Comparison of ENCODE assay signal across 8 cellular contexts in the genomic region with DNA sequence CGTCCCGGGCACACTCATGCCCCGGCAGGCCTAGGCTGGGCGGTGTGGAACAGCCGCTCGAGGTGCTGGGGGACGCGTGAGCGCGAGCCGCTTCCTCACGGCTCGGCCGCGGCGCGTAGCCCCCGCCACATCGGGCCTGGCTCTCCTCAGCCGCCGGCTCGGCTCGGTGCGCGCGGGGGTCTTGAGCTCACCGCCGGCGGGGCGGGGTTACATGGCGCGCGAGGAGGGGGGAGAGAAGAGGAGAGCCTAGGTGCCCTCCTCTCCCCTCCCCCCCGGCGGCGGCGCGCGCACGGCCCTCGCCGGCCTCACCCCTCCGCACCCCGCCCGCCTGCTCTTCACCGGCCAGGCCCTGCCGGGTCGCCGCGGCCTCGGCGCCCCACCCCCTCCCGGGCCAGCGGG. TPM values are rescaled to one million over a fixed set of nuclear protein-coding genes. Genes with fewer than 3 reads are reported as not detected.
DNase-seq lines count a peak whose midpoint lies in the region; ATAC-seq and TF ChIP-seq lines count a peak whose summit lies in the region.

No MANE protein-coding gene starts in this region.

- no peak overlapping the region for H3K27ac Mint-ChIP-seq in activated naive CD4-positive, alpha-beta T cell treated with anti-CD3 and anti-CD28 coated beads, Interleukin-2, amount 50 U/mL, for 24 hours
- H3K27ac Mint-ChIP-seq in glutamatergic neuron (ENCODE audit: unreplicated experiment): no peak overlapping the region

- no peak for TF ChIP-seq EP300 in ovary (IDR thresholded peaks at IDR 0.05)
- no peak for TF ChIP-seq EP300 in tibial nerve (IDR thresholded peaks at IDR 0.05)

- H3K36me3 ChIP-seq in HUES48 (ENCODE audit: control insufficient read depth, insufficient read depth, low read length): peaks cover 5% of the 10 kb centered on the region
- H3K36me3 ChIP-seq in SJSA1: 0 out of 2 replicates have a peak, but pooled peaks cover 4% of the 10 kb centered on the region
- no peaks in the 10 kb centered on the region for H3K36me3 ChIP-seq in ovary
- H3K36me3 ChIP-seq in tibial nerve: peaks cover 0 to 28% (median 0%) of the 10 kb centered on the region in 3 donors

- peak overlapping the region; percentile 86 for H3K27ac ChIP-seq in HUES48 (ENCODE audit: low read depth, low read length)
- peak overlapping the region; percentile 73 for H3K27ac ChIP-seq in SJSA1
- H3K27ac ChIP-seq in ovary: peak overlapping the region; percentile 98 to 99
- H3K27ac ChIP-seq in tibial nerve: peak overlapping the region; percentile 98 to 100 (median 99)

- DNase-seq in DMS53 (lab: John Stamatoyannopoulos, UW) (peak; percentile 86), SJSA1 (ENCODE audit: low read depth in 1 of 2, low spot score in 2 of 2) (peak; percentile 44 to 60), glutamatergic neuron (peak; percentile 94), ovary (peak; percentile 87 to 93 (median 90)), tibial nerve (ENCODE audit: low spot score in 2 of 2) (peak; percentile 56 to 60)

- TF ChIP-seq CTCF in glutamatergic neuron (IDR thresholded peaks at IDR 0.05; ENCODE audit: partially characterized antibody, unreplicated experiment) (no peak), ovary (IDR thresholded peaks at IDR 0.05) (no peak), tibial nerve (IDR thresholded peaks at IDR 0.05) (no peak)

- WGBS in ovary, 3 donors: 0% methylated on average over 27 to 49 of the region's 54 CpGs; no CpG with 5 or more reads in 1 of the 3 donors
- WGBS in tibial nerve, 2 donors: 0% methylated on average over 9 of the region's 54 CpGs; no CpG with 5 or more reads in 1 of the 2 donors

- peak overlapping the region; percentile 96 for H3K4me3 Mint-ChIP-seq in activated naive CD4-positive, alpha-beta T cell treated with anti-CD3 and anti-CD28 coated beads, Interleukin-2, amount 50 U/mL, for 24 hours
- peak overlapping the region; percentile 98 for H3K4me3 Mint-ChIP-seq in glutamatergic neuron (ENCODE audit: unreplicated experiment)

- H3K9me3 ChIP-seq in HUES48 (ENCODE audit: control insufficient read depth, insufficient read depth, low read length) (no peaks in the 10 kb centered on the region), SJSA1 (replicated peaks) (no peaks in the 10 kb centered on the region), ovary (no peaks in the 10 kb centered on the region), tibial nerve (no peaks in the 10 kb centered on the region)

- peaks cover 71% of the 10 kb centered on the region for H3K4me1 Mint-ChIP-seq in activated naive CD4-positive, alpha-beta T cell treated with anti-CD3 and anti-CD28 coated beads, Interleukin-2, amount 50 U/mL, for 24 hours
- peaks cover 15% of the 10 kb centered on the region for H3K4me1 Mint-ChIP-seq in glutamatergic neuron (ENCODE audit: low read depth, unreplicated experiment)

- no peaks in the 10 kb centered on the region for H3K27me3 ChIP-seq in HUES48 (ENCODE audit: control insufficient read depth, insufficient read depth, low read length)
- H3K27me3 ChIP-seq in SJSA1 (replicated peaks): no peaks in the 10 kb centered on the region
- no peaks in the 10 kb centered on the region for H3K27me3 ChIP-seq in ovary
- H3K27me3 ChIP-seq in tibial nerve: no peaks in the 10 kb centered on the region

- H3K4me3 ChIP-seq in HUES48 (ENCODE audit: low read depth, low read length) (peak overlapping the region; percentile 87), SJSA1 (peak overlapping the region; percentile 78), ovary (peak overlapping the region; percentile 95), tibial nerve (peak overlapping the region; percentile 79 to 97 (median 92))

- TF ChIP-seq POLR2A in ovary (IDR thresholded peaks at IDR 0.05) (no peak), tibial nerve (IDR thresholded peaks at IDR 0.05) (no peak)

- H3K4me1 ChIP-seq in HUES48 (ENCODE audit: control insufficient read depth, insufficient read depth, low read length) (peaks cover 13% of the 10 kb centered on the region), SJSA1 (replicated peaks) (0 out of 2 replicates have a peak, but pooled peaks cover 3% of the 10 kb centered on the region), ovary (ENCODE audit: insufficient read depth) (peaks cover 3% of the 10 kb centered on the region), tibial nerve (peaks cover 0 to 60% (median 24%) of the 10 kb centered on the region in 4 donors)

- peaks cover under 1% of the 10 kb centered on the region for H3K9me3 Mint-ChIP-seq in activated naive CD4-positive, alpha-beta T cell treated with anti-CD3 and anti-CD28 coated beads, Interleukin-2, amount 50 U/mL, for 24 hours
- H3K9me3 Mint-ChIP-seq in glutamatergic neuron (ENCODE audit: unreplicated experiment): peaks cover 10% of the 10 kb centered on the region

- peaks cover 32% of the 10 kb centered on the region for H3K36me3 Mint-ChIP-seq in activated naive CD4-positive, alpha-beta T cell treated with anti-CD3 and anti-CD28 coated beads, Interleukin-2, amount 50 U/mL, for 24 hours
- no peaks in the 10 kb centered on the region for H3K36me3 Mint-ChIP-seq in glutamatergic neuron (ENCODE audit: unreplicated experiment)

- no peaks in the 10 kb centered on the region for H3K27me3 Mint-ChIP-seq in activated naive CD4-positive, alpha-beta T cell treated with anti-CD3 and anti-CD28 coated beads, Interleukin-2, amount 50 U/mL, for 24 hours
- peaks cover 2% of the 10 kb centered on the region for H3K27me3 Mint-ChIP-seq in glutamatergic neuron (ENCODE audit: unreplicated experiment)

- peak; percentile 39 for ATAC-seq in GM21423 (IDR thresholded peaks at IDR 0.05; ENCODE audit: unreplicated experiment)

- peak overlapping the region; percentile 68; the same call in 1 of the 2 replicates for H3K9ac ChIP-seq in HUES48 (ENCODE audit: low read depth, low read length)

- intact Hi-C loops in ovary (cut with DNase I): loop anchor here in 1 of 4 donors (5.0 kb wide), 1 partner anchor 405 kb away; a partner anchor contains a TSS

RNA-seq across cellular contexts. Expression of a gene that starts 7.7 kb away (rescaled TPM):
- total RNA-seq in SJSA1 (2014; rRNA removed; shearing (Covaris generic)): 13.3 and 16.4 TPM in 2 replicates
- total RNA-seq in glutamatergic neuron (ENCODE audit: unreplicated experiment) (32.2 TPM), ovary (10 to 100 TPM in 6 of 7 donors, 1 to 10 TPM in 1; 9.8 to 18.1 (median 15.6) TPM), tibial nerve (10 to 100 TPM in 3 of 4 donors, 1 to 10 TPM in 1; 8.8 to 19.9 (median 11.5) TPM)
- polyA plus RNA-seq in ovary: 10 to 100 TPM in 1 of 2 donors, 1 to 10 TPM in 1; 6.4 to 11.3 TPM

Comparison
In these comparisons a context has a peak if more than half of its experiments do, and no peak if none do; other contexts are left out.
1. Peak in every context shown above with its lines: DNase-seq, ATAC-seq, H3K4me3 ChIP-seq and H3K27ac ChIP-seq.